ENCODE assay signal across 8 cellular contexts in the genomic region with DNA sequence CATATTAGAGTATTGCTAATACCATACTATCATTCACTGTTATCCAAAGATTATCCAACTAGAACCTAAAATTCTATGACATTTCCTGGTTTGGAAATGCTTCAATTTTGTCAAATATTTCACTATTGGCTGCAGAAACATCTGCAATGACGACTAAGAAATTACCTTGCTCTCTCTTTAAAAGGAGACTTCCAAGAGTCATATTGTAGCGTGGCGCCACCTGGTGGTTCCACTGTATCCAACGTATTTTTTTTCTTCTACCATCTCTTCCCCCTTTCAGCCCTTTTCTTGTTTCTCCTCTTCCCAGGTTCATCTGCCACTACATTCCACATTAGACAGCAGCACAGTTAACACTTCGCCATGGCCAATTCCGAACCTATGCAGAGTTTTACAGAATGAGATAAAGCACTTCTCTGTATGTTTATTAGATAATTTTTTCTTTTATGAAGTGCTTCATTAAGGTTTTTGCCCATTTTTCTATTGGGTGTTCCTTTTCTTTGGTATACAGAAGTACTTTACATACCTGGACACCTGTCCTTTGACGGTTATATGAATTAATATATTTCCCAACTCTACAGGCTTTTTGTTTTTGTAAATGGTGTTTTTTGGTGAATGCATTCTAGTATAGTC.
DNase-seq lines count a peak whose midpoint lies in the region; ATAC-seq and TF ChIP-seq lines count a peak whose summit lies in the region.

No MANE protein-coding gene starts in this region.

- peak; percentile 92 for TF ChIP-seq CTCF in CD4-positive, alpha-beta T cell (IDR thresholded peaks at IDR 0.05)
- peak; percentile 81 for TF ChIP-seq CTCF in OCI-LY1 (IDR thresholded peaks at IDR 0.05; ENCODE audit: low read length)

- POLR2A ChIA-PET in CD4-positive, alpha-beta T cell (lab: Charles Lee): interaction anchor here (0.7 to 1.0 kb wide), 3 partner anchors 9 to 323 kb away, joined by 3 read pairs; no protein-coding TSS in a partner anchor
- POLR2A ChIA-PET in naive thymus-derived CD4-positive, alpha-beta T cell (lab: Charles Lee): interaction anchor here (0.6 to 0.8 kb wide), 4 partner anchors 23 to 253 kb away, joined by 4 to 6 read pairs (median 4); no protein-coding TSS in a partner anchor

- CTCF ChIA-PET in CD4-positive, alpha-beta T cell (lab: Charles Lee): interaction anchor here (1.4 to 1.5 kb wide), 2 partner anchors 140 to 152 kb away, joined by 3 read pairs; no protein-coding TSS in a partner anchor
- CTCF ChIA-PET in naive thymus-derived CD4-positive, alpha-beta T cell (lab: Charles Lee): interaction anchor here (0.7 to 1.5 kb wide), 3 partner anchors 10 to 256 kb away, joined by 3 to 5 read pairs (median 3); no protein-coding TSS in a partner anchor

- H3K9me3 ChIP-seq in CD4-positive, alpha-beta T cell (ENCODE audit: control insufficient read depth, low read length): no peaks in the 10 kb centered on the region
- no peaks in the 10 kb centered on the region for H3K9me3 ChIP-seq in OCI-LY1 (ENCODE audit: low read length)
- H3K9me3 ChIP-seq in naive thymus-derived CD4-positive, alpha-beta T cell (ENCODE audit: control insufficient read depth in 2 of 3, low read length in 3 of 3): no peaks in the 10 kb centered on the region

- no peaks in the 10 kb centered on the region for H3K9me3 Mint-ChIP-seq in CD4-positive, alpha-beta T cell
- no peaks in the 10 kb centered on the region for H3K9me3 Mint-ChIP-seq in naive thymus-derived CD4-positive, alpha-beta T cell
- no peaks in the 10 kb centered on the region for H3K9me3 Mint-ChIP-seq in stimulated activated effector memory CD8-positive, alpha-beta T cell treated with anti-CD3 and anti-CD28 coated beads, Interleukin-12 subunit alpha, Interleukin-12 subunit beta, amount 100 ng/mL, for 72 hours

- H3K4me3 ChIP-seq in OCI-LY1 (ENCODE audit: low read depth, low read length, poor library complexity, severe bottlenecking): no peak overlapping the region
- no peak overlapping the region for H3K4me3 ChIP-seq in naive thymus-derived CD4-positive, alpha-beta T cell (ENCODE audit: low read length)

- peak; percentile 30 for ATAC-seq in CD4-positive, alpha-beta T cell (ENCODE audit: poor library complexity)
- peak; percentile 46 for ATAC-seq in GM19395 (IDR thresholded peaks at IDR 0.05; ENCODE audit: unreplicated experiment)
- ATAC-seq in naive thymus-derived CD4-positive, alpha-beta T cell: peak; percentile 81
- ATAC-seq in stimulated activated effector memory CD8-positive, alpha-beta T cell treated with anti-CD3 and anti-CD28 coated beads, Interleukin-12 subunit alpha, Interleukin-12 subunit beta, amount 100 ng/mL, for 72 hours: peak; percentile 54

- H3K4me1 Mint-ChIP-seq in CD4-positive, alpha-beta T cell (ENCODE audit: low read depth): peaks cover 50% of the 10 kb centered on the region
- peaks cover 17 to 52% (median 46%) of the 10 kb centered on the region in 7 donors for H3K4me1 Mint-ChIP-seq in naive thymus-derived CD4-positive, alpha-beta T cell
- H3K4me1 Mint-ChIP-seq in stimulated activated effector memory CD8-positive, alpha-beta T cell treated with anti-CD3 and anti-CD28 coated beads, Interleukin-12 subunit alpha, Interleukin-12 subunit beta, amount 100 ng/mL, for 72 hours: peaks cover 47% of the 10 kb centered on the region

- no peaks in the 10 kb centered on the region; the same call in 1 of the 2 replicates for H3F3A ChIP-seq in OCI-LY1 (ENCODE audit: insufficient read depth, low read length)

- peaks cover 66% of the 10 kb centered on the region for H3K36me3 Mint-ChIP-seq in CD4-positive, alpha-beta T cell (ENCODE audit: low read depth)
- H3K36me3 Mint-ChIP-seq in naive thymus-derived CD4-positive, alpha-beta T cell: peaks cover 0 to 36% (median 14%) of the 10 kb centered on the region in 5 donors
- H3K36me3 Mint-ChIP-seq in stimulated activated effector memory CD8-positive, alpha-beta T cell treated with anti-CD3 and anti-CD28 coated beads, Interleukin-12 subunit alpha, Interleukin-12 subunit beta, amount 100 ng/mL, for 72 hours: peaks cover 56% of the 10 kb centered on the region

- H3K4me3 Mint-ChIP-seq in CD4-positive, alpha-beta T cell: peak overlapping the region; percentile 6
- peak overlapping the region in 7 of 10 donors; percentile 27 to 70 (median 45) for H3K4me3 Mint-ChIP-seq in naive thymus-derived CD4-positive, alpha-beta T cell
- peak overlapping the region; percentile 15 for H3K4me3 Mint-ChIP-seq in stimulated activated effector memory CD8-positive, alpha-beta T cell treated with anti-CD3 and anti-CD28 coated beads, Interleukin-12 subunit alpha, Interleukin-12 subunit beta, amount 100 ng/mL, for 72 hours

- peaks cover 43% of the 10 kb centered on the region for H3K36me3 ChIP-seq in OCI-LY1 (ENCODE audit: insufficient read depth, low read length)
- H3K36me3 ChIP-seq in naive thymus-derived CD4-positive, alpha-beta T cell (ENCODE audit: control insufficient read depth in 2 of 3, insufficient read depth in 3 of 3, low read length in 3 of 3): peaks cover 0 to 10% (median 5%) of the 10 kb centered on the region in 3 experiments

- intact Hi-C loops in CD4-positive, alpha-beta T cell (cut with DNase I, micrococcal nuclease): loop anchor here (1.0 to 5.0 kb wide), 8 partner anchors 35 to 1309 kb away; a partner anchor contains a TSS
- intact Hi-C loops in naive thymus-derived CD4-positive, alpha-beta T cell (cut with micrococcal nuclease): loop anchor here (1.0 to 5.0 kb wide), 11 partner anchors 21 to 546 kb away; a partner anchor contains a TSS

- H4K20me1 ChIP-seq in OCI-LY1 (ENCODE audit: insufficient read depth, low read length): no peaks in the 10 kb centered on the region

- peak overlapping the region; percentile 70 for H3K27ac Mint-ChIP-seq in CD4-positive, alpha-beta T cell
- peak overlapping the region; percentile 68 to 95 (median 81) for H3K27ac Mint-ChIP-seq in naive thymus-derived CD4-positive, alpha-beta T cell
- no peak overlapping the region for H3K27ac Mint-ChIP-seq in stimulated activated effector memory CD8-positive, alpha-beta T cell treated with anti-CD3 and anti-CD28 coated beads, Interleukin-12 subunit alpha, Interleukin-12 subunit beta, amount 100 ng/mL, for 72 hours

- DNase-seq in CD4-positive, alpha-beta T cell: peak; percentile 73 to 88 (median 80)
- DNase-seq in HS-5 (ENCODE audit: low read depth) (peak; percentile 28), epithelial cell of prostate (ENCODE audit: low read depth, low spot score) (peak; percentile 5)
- peak; percentile 92 for DNase-seq in activated CD8-positive, alpha-beta memory T cell treated with anti-CD3 and anti-CD28 coated beads, Interleukin-2, amount 50 U/mL, for 48 hours
- DNase-seq in naive thymus-derived CD4-positive, alpha-beta T cell: peak; percentile 61 to 78 (median 74)
- DNase-seq in stimulated activated effector memory CD8-positive, alpha-beta T cell treated with anti-CD3 and anti-CD28 coated beads, Interleukin-12 subunit alpha, Interleukin-12 subunit beta, amount 100 ng/mL, for 72 hours (ENCODE audit: low spot score in 2 of 2): peak; percentile 63 to 89

- H2AFZ ChIP-seq in OCI-LY1 (ENCODE audit: low read length): no peak overlapping the region

- H3K27me3 ChIP-seq in CD4-positive, alpha-beta T cell (ENCODE audit: control insufficient read depth, insufficient read depth, low read length): no peaks in the 10 kb centered on the region
- no peaks in the 10 kb centered on the region for H3K27me3 ChIP-seq in OCI-LY1 (ENCODE audit: insufficient read depth, low read length)
- H3K27me3 ChIP-seq in naive thymus-derived CD4-positive, alpha-beta T cell (ENCODE audit: control insufficient read depth in 2 of 2, insufficient read depth in 2 of 2, low read length in 2 of 2): no peaks in the 10 kb centered on the region

- H3K27me3 Mint-ChIP-seq in CD4-positive, alpha-beta T cell: no peaks in the 10 kb centered on the region
- H3K27me3 Mint-ChIP-seq in naive thymus-derived CD4-positive, alpha-beta T cell: no peaks in the 10 kb centered on the region

- no peaks in the 10 kb centered on the region for H3K9me2 ChIP-seq in OCI-LY1 (ENCODE audit: low read depth, low read length)

- H3K9ac ChIP-seq in OCI-LY1 (ENCODE audit: low read length): no peak overlapping the region

- no peak overlapping the region for H3K4me2 ChIP-seq in OCI-LY1 (ENCODE audit: low read length)

- H3K4me1 ChIP-seq in OCI-LY1 (ENCODE audit: insufficient read depth, low read length, severe bottlenecking): peaks cover 15% of the 10 kb centered on the region
- peaks cover 8 to 14% of the 10 kb centered on the region in 2 donors for H3K4me1 ChIP-seq in naive thymus-derived CD4-positive, alpha-beta T cell (ENCODE audit: control insufficient read depth in 2 of 2, insufficient read depth in 2 of 2, low read length in 2 of 2)

- H3K27ac ChIP-seq in CD4-positive, alpha-beta T cell (ENCODE audit: low read depth, low read length): no peak overlapping the region
- no peak overlapping the region for H3K27ac ChIP-seq in OCI-LY1 (ENCODE audit: low read depth, low read length, poor library complexity, severe bottlenecking)
- no peak overlapping the region for H3K27ac ChIP-seq in epithelial cell of prostate
- peak overlapping the region; percentile 23 for H3K27ac ChIP-seq in naive thymus-derived CD4-positive, alpha-beta T cell (ENCODE audit: low read depth, low read length)

- no peaks in the 10 kb centered on the region for H3K79me2 ChIP-seq in OCI-LY1 (ENCODE audit: insufficient read depth, low read length)

Comparison
In these comparisons a context has a peak if more than half of its experiments do, and no peak if none do; other contexts are left out.
1. ATAC-seq: peak in every context shown above with its lines; median percentile 81 in naive thymus-derived CD4-positive, alpha-beta T cell; 54 in stimulated activated effector memory CD8-positive, alpha-beta T cell treated with anti-CD3 and anti-CD28 coated beads, Interleukin-12 subunit alpha, Interleukin-12 subunit beta, amount 100 ng/mL, for 72 hours; 46 in GM19395; 30 in CD4-positive, alpha-beta T cell.
2. DNase-seq: peak in every context shown above with its lines; median percentile 92 in activated CD8-positive, alpha-beta memory T cell treated with anti-CD3 and anti-CD28 coated beads, Interleukin-2, amount 50 U/mL, for 48 hours; 80 in CD4-positive, alpha-beta T cell; 76 in stimulated activated effector memory CD8-positive, alpha-beta T cell treated with anti-CD3 and anti-CD28 coated beads, Interleukin-12 subunit alpha, Interleukin-12 subunit beta, amount 100 ng/mL, for 72 hours; 74 in naive thymus-derived CD4-positive, alpha-beta T cell; 28 in HS-5; 5 in epithelial cell of prostate.